1 cellular context compared by ENCODE assay signal in genomic region chr7:135341049-135341448, GRCh38.
A peak's percentile ranks its signal among the peaks of the same experiment; 100 is the strongest.
TF ChIP-seq lines count a peak whose summit lies in the region.

No MANE protein-coding gene starts in this region.

TF ChIP-seq in HepG2, 621 proteins besides CTCF, POLR2A, EP300 and RAD21 (continued from another document):
- TF ChIP-seq BCLAF1 (IDR thresholded peaks at IDR 0.05) (no peak), SP5 (CRISPR knock-in tag; IDR thresholded peaks at IDR 0.05; ENCODE audit: borderline replicate concordance, low read depth) (peak; percentile 34; the same call in 1 of the 2 replicates), SMC3 (IDR thresholded peaks at IDR 0.05; ENCODE audit: low read length) (peak; percentile 40), ARID3A (IDR thresholded peaks at IDR 0.05; ENCODE audit: low read depth, low read length) (0 out of 2 replicates have a peak, but pooled peaks have one; percentile 17), XRCC5 (optimal IDR thresholded peaks at IDR 0.05; ENCODE audit: low read length) (peak; percentile 28), STAG1 (CRISPR knock-in tag; IDR thresholded peaks at IDR 0.05) (peak; percentile 45), SALL1 (CRISPR knock-in tag; IDR thresholded peaks at IDR 0.05) (peak; percentile 44; the same call in 1 of the 2 replicates), HMGA1 (CRISPR knock-in tag; conservative IDR thresholded peaks at IDR 0.05) (no peak), ELF3 (CRISPR knock-in tag; IDR thresholded peaks at IDR 0.05) (0 out of 2 replicates have a peak, but pooled peaks have one; percentile 43), NR2F1 (CRISPR knock-in tag; IDR thresholded peaks at IDR 0.05) (no peak), PHF21A (CRISPR knock-in tag; IDR thresholded peaks at IDR 0.05) (0 out of 2 replicates have a peak, but pooled peaks have one; percentile 31), EHMT2 (IDR thresholded peaks at IDR 0.05; ENCODE audit: borderline replicate concordance, low read depth, low read length) (peak; percentile 41; the same call in 1 of the 2 replicates), HOMEZ (CRISPR knock-in tag; IDR thresholded peaks at IDR 0.05; ENCODE audit: low read depth) (peak; percentile 22; the same call in 1 of the 2 replicates), ZNF674 (CRISPR knock-in tag; IDR thresholded peaks at IDR 0.05; ENCODE audit: low read depth) (no peak), PRPF4 (IDR thresholded peaks at IDR 0.05; ENCODE audit: low read depth, low read length, poor library complexity, severe bottlenecking) (no peak), NR2F6 (IDR thresholded peaks at IDR 0.05) (peak; percentile 13; the same call in 1 of the 2 replicates), NR2F6 (CRISPR knock-in tag; IDR thresholded peaks at IDR 0.05) (peak; percentile 20; the same call in 1 of the 2 replicates), ZNF784 (CRISPR knock-in tag; IDR thresholded peaks at IDR 0.05; ENCODE audit: borderline replicate concordance) (no peak), CEBPB (IDR thresholded peaks at IDR 0.05; ENCODE audit: borderline replicate concordance, low read depth, low read length) (peak; percentile 97), REST (IDR thresholded peaks at IDR 0.05; ENCODE audit: borderline replicate concordance in 1 of 2, low read depth in 1 of 2, low read length in 2 of 2) (peak in 1 of 2 experiments; percentile 43; a peak in 1 of 4 replicates), ZNF644 (CRISPR knock-in tag; IDR thresholded peaks at IDR 0.05; ENCODE audit: low read depth) (peak; percentile 45; the same call in 1 of the 2 replicates), HMG20B (CRISPR knock-in tag; conservative IDR thresholded peaks at IDR 0.05) (0 out of 2 replicates have a peak, but pooled peaks have one; percentile 49), BATF2 (CRISPR knock-in tag; IDR thresholded peaks at IDR 0.05) (no peak), GFI1 (CRISPR knock-in tag; IDR thresholded peaks at IDR 0.05; ENCODE audit: borderline replicate concordance) (peak; percentile 61), CEBPG (CRISPR knock-in tag; IDR thresholded peaks at IDR 0.05) (peak; percentile 96)
